ENCODE assay signal across 8 cellular contexts in genomic region chr3:120348981-120349818, GRCh38. TPM values are rescaled to one million over a fixed set of nuclear protein-coding genes. Genes with fewer than 3 reads are reported as not detected.
DNase-seq lines count a peak whose midpoint lies in the region; ATAC-seq and TF ChIP-seq lines count a peak whose summit lies in the region.

LRRC58 (minus strand) TSS chr3:120349354; CDS start chr3:120349243, 111 bp downstream.

- peak within 1 kb of the TSS; percentile 89 for H2AK9ac ChIP-seq in IMR-90 (replicated peaks; ENCODE audit: low read depth, low read length, poor library complexity)

- peak within 1 kb of the TSS; percentile 7 to 76; a peak in 3 of 4 replicates for H4K8ac ChIP-seq in IMR-90 (ENCODE audit: low read depth in 2 of 2, low read length in 2 of 2)

- H4K5ac ChIP-seq in IMR-90 (ENCODE audit: low read depth, low read length) = peak within 1 kb of the TSS; percentile 15

- H3K9me1 ChIP-seq in IMR-90 (ENCODE audit: insufficient read depth, low read length) = peaks cover 2% of the 10 kb centered on the region

- H3K9ac ChIP-seq in IMR-90 (ENCODE audit: low read depth, low read length) (peak within 1 kb of the TSS; percentile 76), OCI-LY3 (ENCODE audit: low read length) (peak within 1 kb of the TSS; percentile 94)

- no peak for TF ChIP-seq RAD21 in IMR-90 (IDR thresholded peaks at IDR 0.05; ENCODE audit: low read length)

- H3K36me3 ChIP-seq in IMR-90 (ENCODE audit: control insufficient read depth, insufficient read depth, low read length) (no peaks in the 10 kb centered on the region), OCI-LY3 (replicated peaks; ENCODE audit: low read depth, low read length) (peaks cover 30% of the 10 kb centered on the region), mucosa of descending colon (ENCODE audit: low read depth) (no peaks in the 10 kb centered on the region)

- H3K4ac ChIP-seq in IMR-90 (ENCODE audit: low read depth, low read length) = peak within 1 kb of the TSS; percentile 80

- peaks cover 5 to 42% of the 10 kb centered on the region in 2 experiments; a peak in 3 of 4 replicates for H3K79me1 ChIP-seq in IMR-90 (ENCODE audit: low read depth in 1 of 2, low read length in 2 of 2)

- POLR2A ChIA-PET in IMR-90 (lab: Charles Lee; ENCODE audit: unreplicated experiment) = interaction anchor here (0.7 kb wide), 1 partner anchor 68 kb away, joined by 3 read pairs; no protein-coding TSS in a partner anchor

- WGBS in IMR-90 (ENCODE audit: extremely low coverage in 2 of 2, insufficient read length in 1 of 2), 2 experiments = 1% methylated on average over 41 of the region's 94 CpGs; no CpG with 5 or more reads in 1 of the 2 experiments

- dilution Hi-C loops in IMR-90 (cut with HindIII; ENCODE audit: low sequenced_read_pairs, unreplicated experiment) = no loop called here

- H3K4me2 ChIP-seq in IMR-90 (ENCODE audit: low read depth, low read length) (peak within 1 kb of the TSS; percentile 96), OCI-LY3 (ENCODE audit: low read length) (peak within 1 kb of the TSS; percentile 97)

- DNase-seq in DMS153 treated with DMSO at 0.1 percent for 48 hours (lab: John Stamatoyannopoulos, UW; ENCODE audit: unreplicated experiment) = peak; percentile 70
- DNase-seq in IMR-90 = peak; percentile 91
- peak; percentile 86 for DNase-seq in activated T-cell treated with anti-CD3 and anti-CD28 coated beads for 1 hour (ENCODE audit: low read depth)
- DNase-seq in epithelial cell of esophagus (ENCODE audit: low read depth) = peak; percentile 95
- DNase-seq in mucosa of descending colon = peak; percentile 92 to 94 (median 94)
- peak; percentile 80 for DNase-seq in stimulated activated CD8-positive, alpha-beta memory T cell treated with anti-CD3 and anti-CD28 coated beads, Interleukin-4, amount 100 ng/mL, for 24 hours (ENCODE audit: low read depth)

- H3K27ac ChIP-seq in IMR-90 (ENCODE audit: insufficient read depth, low read length) (peak within 1 kb of the TSS; percentile 86), OCI-LY3 (ENCODE audit: low read length) (peak within 1 kb of the TSS; percentile 81)

- H3K4me1 ChIP-seq in IMR-90 (ENCODE audit: control insufficient read depth, insufficient read depth, low read length) = peaks cover 5% of the 10 kb centered on the region
- H3K4me1 ChIP-seq in OCI-LY3 (ENCODE audit: low read length) = peaks cover 23% of the 10 kb centered on the region
- peaks cover 14% of the 10 kb centered on the region for H3K4me1 ChIP-seq in mucosa of descending colon (ENCODE audit: low read depth)

- H3K18ac ChIP-seq in IMR-90 (ENCODE audit: low read depth, low read length) = peak within 1 kb of the TSS; percentile 43

- ATAC-seq in GM21529 (IDR thresholded peaks at IDR 0.05; ENCODE audit: unreplicated experiment) = peak; percentile 84
- peak; percentile 95 for ATAC-seq in IMR-90 (ENCODE audit: low read depth)
- peak; percentile 97 for ATAC-seq in mucosa of descending colon

- TF ChIP-seq POLR2A in IMR-90 (IDR thresholded peaks at IDR 0.05; ENCODE audit: low read depth, low read length) = peak; percentile 77

- peak within 1 kb of the TSS; percentile 90 for H2BK5ac ChIP-seq in IMR-90 (ENCODE audit: low read depth, low read length, poor library complexity, severe bottlenecking)

- peaks cover 52% of the 10 kb centered on the region for H3K79me2 ChIP-seq in OCI-LY3 (ENCODE audit: low read length)

- no TSS peak for BruUV-seq in IMR-90 (replicated peaks; lab: Mats Ljungman, UMichigan)

- peak within 1 kb of the TSS; percentile 83 for H2BK120ac ChIP-seq in IMR-90 (ENCODE audit: low read depth, low read length)

- CTCF ChIA-PET in IMR-90 (lab: Yijun Ruan, JAX) = interaction anchor here (0.6 to 1.2 kb wide), 3 partner anchors 9 to 210 kb away, joined by 3 to 4 read pairs (median 4); no protein-coding TSS in a partner anchor

- H4K20me1 ChIP-seq in IMR-90 (ENCODE audit: insufficient read depth, low read length) (peaks cover 19% of the 10 kb centered on the region; the same call in 1 of the 2 replicates), OCI-LY3 (ENCODE audit: insufficient read depth, low read length) (peaks cover 33% of the 10 kb centered on the region)

- H3K56ac ChIP-seq in IMR-90 (ENCODE audit: extremely low read depth, insufficient read depth, low read length) = peak within 1 kb of the TSS; percentile 71; the same call in 1 of the 2 replicates

- peak within 1 kb of the TSS; percentile 53 for H4K91ac ChIP-seq in IMR-90 (ENCODE audit: insufficient read depth, low read depth, low read length)

- H2AK5ac ChIP-seq in IMR-90 (ENCODE audit: low read depth, low read length) = peak within 1 kb of the TSS; percentile 30

- H3K27me3 ChIP-seq in IMR-90 (ENCODE audit: control insufficient read depth, insufficient read depth, low read length) (peaks cover 5% of the 10 kb centered on the region; the same call in 1 of the 2 replicates), OCI-LY3 (ENCODE audit: low read depth, low read length) (no peaks in the 10 kb centered on the region)

- TF ChIP-seq CTCF in IMR-90 (conservative IDR thresholded peaks at IDR 0.05; ENCODE audit: low read depth, low read length) = peak; percentile 30
- no peak; the same call in 1 of the 2 replicates for TF ChIP-seq CTCF in OCI-LY3 (IDR thresholded peaks at IDR 0.05; ENCODE audit: low read depth, low read length)
- peak; percentile 10 for TF ChIP-seq CTCF in epithelial cell of esophagus (IDR thresholded peaks at IDR 0.05; ENCODE audit: insufficient read depth, low read depth, low read length, missing control alignments)
- no peak for TF ChIP-seq CTCF in mucosa of descending colon (IDR thresholded peaks at IDR 0.05)

- H2AFZ ChIP-seq in IMR-90 (replicated peaks; ENCODE audit: low read length, poor library complexity) (peak within 1 kb of the TSS; percentile 98), OCI-LY3 (ENCODE audit: low read depth, low read length) (peak within 1 kb of the TSS; percentile 72)

- in situ Hi-C loops in IMR-90 (cut with MboI; ENCODE audit: low sequenced_read_pairs) = no loop called here

- H3K14ac ChIP-seq in IMR-90 (replicated peaks; ENCODE audit: low read depth, low read length) = peak within 1 kb of the TSS; percentile 92

- peak within 1 kb of the TSS; percentile 80 for H3K4me3 ChIP-seq in IMR-90 (ENCODE audit: insufficient read depth, low read depth, low read length)
- peak within 1 kb of the TSS; percentile 95 for H3K4me3 ChIP-seq in OCI-LY3 (ENCODE audit: low read length)
- H3K4me3 ChIP-seq in epithelial cell of esophagus (ENCODE audit: low read length) = peak within 1 kb of the TSS; percentile 77
- peak within 1 kb of the TSS; percentile 74 for H3K4me3 ChIP-seq in mucosa of descending colon

- H2BK20ac ChIP-seq in IMR-90 (ENCODE audit: low read depth, low read length) = peak within 1 kb of the TSS; percentile 66

- H3K9me3 ChIP-seq in IMR-90 (ENCODE audit: control insufficient read depth, insufficient read depth, low read length) (no peaks in the 10 kb centered on the region), OCI-LY3 (ENCODE audit: insufficient read depth, low read length) (no peaks in the 10 kb centered on the region), mucosa of descending colon (no peaks in the 10 kb centered on the region)

- intact Hi-C loops in IMR-90 (cut with micrococcal nuclease) (loop anchor here (1.0 to 5.0 kb wide), 2 partner anchors 102 to 210 kb away; no protein-coding TSS in a partner anchor), mucosa of descending colon (cut with DNase I, micrococcal nuclease) (no loop called here)

- H2BK15ac ChIP-seq in IMR-90 (ENCODE audit: low read depth, low read length) = peak within 1 kb of the TSS; percentile 27; the same call in 1 of the 3 replicates

- peak within 1 kb of the TSS; percentile 92 for H3K23ac ChIP-seq in IMR-90 (ENCODE audit: low read depth, low read length)

TF ChIP-seq in IMR-90, 13 proteins besides CTCF, POLR2A, EP300 and RAD21:
- TF ChIP-seq RCOR1 (IDR thresholded peaks at IDR 0.05; ENCODE audit: insufficient replicate concordance, low read length) (no peak), RFX5 (IDR thresholded peaks at IDR 0.05; ENCODE audit: low read depth, low read length) (no peak), MAZ (IDR thresholded peaks at IDR 0.05; ENCODE audit: borderline replicate concordance, low read depth, low read length) (0 out of 2 replicates have a peak, but pooled peaks have one; percentile 19), BHLHE40 (IDR thresholded peaks at IDR 0.05; ENCODE audit: low read depth, low read length) (peak; percentile 92), CHD1 (IDR thresholded peaks at IDR 0.05; ENCODE audit: low read depth, low read length) (no peak), MXI1 (IDR thresholded peaks at IDR 0.05; ENCODE audit: borderline replicate concordance, low read depth, low read length) (peak; percentile 78; the same call in 1 of the 2 replicates), USF2 (IDR thresholded peaks at IDR 0.05; ENCODE audit: low read depth, low read length) (peak; percentile 56), CEBPB (IDR thresholded peaks at IDR 0.05; ENCODE audit: low read depth, low read length) (no peak)

RNA-seq across cellular contexts. Expression of gene LRRC58, which starts in this region (rescaled TPM):
- total RNA-seq in IMR-90 (2012; rRNA removed) (13.4 and 21.7 TPM in 2 replicates), mucosa of descending colon (10 to 100 TPM; 10.5 to 28.2 (median 13.1) TPM)
- 4.2 and 5.0 TPM in 2 replicates for polyA plus RNA-seq in IMR-90 (2012; rRNA removed)
- polyA plus RNA-seq in IMR-90 (2012; cell fraction: cytosol; rRNA removed) = 1.7 and 2.1 TPM in 2 replicates
- polyA plus RNA-seq in IMR-90 (2012; cell fraction: nucleus; rRNA removed; ENCODE audit: low replicate concordance) = 1.6 and 3.2 TPM in 2 replicates

Comparison
In these comparisons a context has a peak if more than half of its experiments do, and no peak if none do; other contexts are left out.
1. Peak in every context shown above with its lines: DNase-seq, ATAC-seq, H3K4me3 ChIP-seq and H3K27ac ChIP-seq.
2. CTCF ChIP-seq: peak in IMR-90 (single experiment) and epithelial cell of esophagus (single experiment); none in OCI-LY3 (single experiment) and mucosa of descending colon (single experiment).